ENCODE assay signal across 3 cellular contexts in the genomic region with DNA sequence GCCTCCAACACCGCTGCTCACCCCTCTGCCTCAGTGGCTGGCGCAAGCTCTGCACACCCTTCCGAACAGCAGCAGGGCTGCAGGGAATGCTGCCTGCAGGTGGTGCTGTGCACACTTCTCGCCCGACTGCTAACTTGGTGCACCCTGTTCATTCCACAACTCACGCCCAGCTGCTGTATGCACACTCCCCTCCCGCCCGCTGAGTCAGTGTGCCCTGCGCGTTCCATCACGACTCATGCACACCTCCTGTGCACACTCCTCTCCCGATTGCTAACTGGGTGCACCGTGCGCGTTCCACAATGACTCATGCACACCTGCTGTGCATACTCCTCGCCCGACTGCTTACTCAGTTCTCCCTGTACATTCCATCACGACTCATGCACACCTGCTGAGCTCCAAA.
TF ChIP-seq lines count a peak whose summit lies in the region.

No MANE protein-coding gene starts in this region.

TF ChIP-seq in SK-N-SH, 30 proteins besides CTCF, POLR2A, EP300 and RAD21:
- peak; percentile 8; the same call in 1 of the 2 replicates for TF ChIP-seq SMC3 (IDR thresholded peaks at IDR 0.05; ENCODE audit: low read depth, low read length)
- TF ChIP-seq MEF2A (IDR thresholded peaks at IDR 0.05; ENCODE audit: borderline replicate concordance, low read depth), result no peak

TF ChIP-seq in SK-N-SH treated with all-trans-retinoic acid at 6 μM for 48 hours, 23 proteins besides CTCF, POLR2A, EP300 and RAD21 (continued from another document):
- TF ChIP-seq PPARA (CRISPR knock-in tag; IDR thresholded peaks at IDR 0.05; ENCODE audit: borderline replicate concordance) (no peak), ZFP3 (CRISPR knock-in tag; IDR thresholded peaks at IDR 0.05) (no peak), CSDC2 (CRISPR knock-in tag; IDR thresholded peaks at IDR 0.05) (no peak), ZNF8 (CRISPR knock-in tag; IDR thresholded peaks at IDR 0.05) (no peak), ARNTL (CRISPR knock-in tag; IDR thresholded peaks at IDR 0.05; ENCODE audit: borderline replicate concordance, low read depth) (no peak), ISL1 (CRISPR knock-in tag; IDR thresholded peaks at IDR 0.05) (no peak)
- TF ChIP-seq, protein P1, sequence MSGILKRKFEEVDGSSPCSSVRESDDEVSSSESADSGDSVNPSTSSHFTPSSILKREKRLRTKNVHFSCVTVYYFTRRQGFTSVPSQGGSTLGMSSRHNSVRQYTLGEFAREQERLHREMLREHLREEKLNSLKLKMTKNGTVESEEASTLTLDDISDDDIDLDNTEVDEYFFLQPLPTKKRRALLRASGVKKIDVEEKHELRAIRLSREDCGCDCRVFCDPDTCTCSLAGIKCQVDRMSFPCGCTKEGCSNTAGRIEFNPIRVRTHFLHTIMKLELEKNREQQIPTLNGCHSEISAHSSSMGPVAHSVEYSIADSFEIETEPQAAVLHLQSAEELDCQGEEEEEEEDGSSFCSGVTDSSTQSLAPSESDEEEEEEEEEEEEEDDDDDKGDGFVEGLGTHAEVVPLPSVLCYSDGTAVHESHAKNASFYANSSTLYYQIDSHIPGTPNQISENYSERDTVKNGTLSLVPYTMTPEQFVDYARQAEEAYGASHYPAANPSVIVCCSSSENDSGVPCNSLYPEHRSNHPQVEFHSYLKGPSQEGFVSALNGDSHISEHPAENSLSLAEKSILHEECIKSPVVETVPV (CRISPR knock-in tag; IDR thresholded peaks at IDR 0.05), result no peak
- TF ChIP-seq, protein P2, sequence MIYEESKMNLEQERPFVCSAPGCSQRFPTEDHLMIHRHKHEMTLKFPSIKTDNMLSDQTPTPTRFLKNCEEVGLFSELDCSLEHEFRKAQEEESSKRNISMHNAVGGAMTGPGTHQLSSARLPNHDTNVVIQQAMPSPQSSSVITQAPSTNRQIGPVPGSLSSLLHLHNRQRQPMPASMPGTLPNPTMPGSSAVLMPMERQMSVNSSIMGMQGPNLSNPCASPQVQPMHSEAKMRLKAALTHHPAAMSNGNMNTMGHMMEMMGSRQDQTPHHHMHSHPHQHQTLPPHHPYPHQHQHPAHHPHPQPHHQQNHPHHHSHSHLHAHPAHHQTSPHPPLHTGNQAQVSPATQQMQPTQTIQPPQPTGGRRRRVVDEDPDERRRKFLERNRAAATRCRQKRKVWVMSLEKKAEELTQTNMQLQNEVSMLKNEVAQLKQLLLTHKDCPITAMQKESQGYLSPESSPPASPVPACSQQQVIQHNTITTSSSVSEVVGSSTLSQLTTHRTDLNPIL (CRISPR knock-in tag; IDR thresholded peaks at IDR 0.05; ENCODE audit: low read depth), result no peak
- TF ChIP-seq, protein P3, sequence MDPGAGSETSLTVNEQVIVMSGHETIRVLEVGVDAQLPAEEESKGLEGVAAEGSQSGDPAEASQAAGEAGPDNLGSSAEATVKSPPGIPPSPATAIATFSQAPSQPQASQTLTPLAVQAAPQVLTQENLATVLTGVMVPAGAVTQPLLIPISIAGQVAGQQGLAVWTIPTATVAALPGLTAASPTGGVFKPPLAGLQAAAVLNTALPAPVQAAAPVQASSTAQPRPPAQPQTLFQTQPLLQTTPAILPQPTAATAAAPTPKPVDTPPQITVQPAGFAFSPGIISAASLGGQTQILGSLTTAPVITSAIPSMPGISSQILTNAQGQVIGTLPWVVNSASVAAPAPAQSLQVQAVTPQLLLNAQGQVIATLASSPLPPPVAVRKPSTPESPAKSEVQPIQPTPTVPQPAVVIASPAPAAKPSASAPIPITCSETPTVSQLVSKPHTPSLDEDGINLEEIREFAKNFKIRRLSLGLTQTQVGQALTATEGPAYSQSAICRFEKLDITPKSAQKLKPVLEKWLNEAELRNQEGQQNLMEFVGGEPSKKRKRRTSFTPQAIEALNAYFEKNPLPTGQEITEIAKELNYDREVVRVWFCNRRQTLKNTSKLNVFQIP (CRISPR knock-in tag; IDR thresholded peaks at IDR 0.05; ENCODE audit: borderline replicate concordance, low read depth), result no peak
- TF ChIP-seq, protein P4, sequence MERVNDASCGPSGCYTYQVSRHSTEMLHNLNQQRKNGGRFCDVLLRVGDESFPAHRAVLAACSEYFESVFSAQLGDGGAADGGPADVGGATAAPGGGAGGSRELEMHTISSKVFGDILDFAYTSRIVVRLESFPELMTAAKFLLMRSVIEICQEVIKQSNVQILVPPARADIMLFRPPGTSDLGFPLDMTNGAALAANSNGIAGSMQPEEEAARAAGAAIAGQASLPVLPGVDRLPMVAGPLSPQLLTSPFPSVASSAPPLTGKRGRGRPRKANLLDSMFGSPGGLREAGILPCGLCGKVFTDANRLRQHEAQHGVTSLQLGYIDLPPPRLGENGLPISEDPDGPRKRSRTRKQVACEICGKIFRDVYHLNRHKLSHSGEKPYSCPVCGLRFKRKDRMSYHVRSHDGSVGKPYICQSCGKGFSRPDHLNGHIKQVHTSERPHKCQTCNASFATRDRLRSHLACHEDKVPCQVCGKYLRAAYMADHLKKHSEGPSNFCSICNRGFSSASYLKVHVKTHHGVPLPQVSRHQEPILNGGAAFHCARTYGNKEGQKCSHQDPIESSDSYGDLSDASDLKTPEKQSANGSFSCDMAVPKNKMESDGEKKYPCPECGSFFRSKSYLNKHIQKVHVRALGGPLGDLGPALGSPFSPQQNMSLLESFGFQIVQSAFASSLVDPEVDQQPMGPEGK (CRISPR knock-in tag; IDR thresholded peaks at IDR 0.05; ENCODE audit: borderline replicate concordance), result no peak
- TF ChIP-seq, protein P5, sequence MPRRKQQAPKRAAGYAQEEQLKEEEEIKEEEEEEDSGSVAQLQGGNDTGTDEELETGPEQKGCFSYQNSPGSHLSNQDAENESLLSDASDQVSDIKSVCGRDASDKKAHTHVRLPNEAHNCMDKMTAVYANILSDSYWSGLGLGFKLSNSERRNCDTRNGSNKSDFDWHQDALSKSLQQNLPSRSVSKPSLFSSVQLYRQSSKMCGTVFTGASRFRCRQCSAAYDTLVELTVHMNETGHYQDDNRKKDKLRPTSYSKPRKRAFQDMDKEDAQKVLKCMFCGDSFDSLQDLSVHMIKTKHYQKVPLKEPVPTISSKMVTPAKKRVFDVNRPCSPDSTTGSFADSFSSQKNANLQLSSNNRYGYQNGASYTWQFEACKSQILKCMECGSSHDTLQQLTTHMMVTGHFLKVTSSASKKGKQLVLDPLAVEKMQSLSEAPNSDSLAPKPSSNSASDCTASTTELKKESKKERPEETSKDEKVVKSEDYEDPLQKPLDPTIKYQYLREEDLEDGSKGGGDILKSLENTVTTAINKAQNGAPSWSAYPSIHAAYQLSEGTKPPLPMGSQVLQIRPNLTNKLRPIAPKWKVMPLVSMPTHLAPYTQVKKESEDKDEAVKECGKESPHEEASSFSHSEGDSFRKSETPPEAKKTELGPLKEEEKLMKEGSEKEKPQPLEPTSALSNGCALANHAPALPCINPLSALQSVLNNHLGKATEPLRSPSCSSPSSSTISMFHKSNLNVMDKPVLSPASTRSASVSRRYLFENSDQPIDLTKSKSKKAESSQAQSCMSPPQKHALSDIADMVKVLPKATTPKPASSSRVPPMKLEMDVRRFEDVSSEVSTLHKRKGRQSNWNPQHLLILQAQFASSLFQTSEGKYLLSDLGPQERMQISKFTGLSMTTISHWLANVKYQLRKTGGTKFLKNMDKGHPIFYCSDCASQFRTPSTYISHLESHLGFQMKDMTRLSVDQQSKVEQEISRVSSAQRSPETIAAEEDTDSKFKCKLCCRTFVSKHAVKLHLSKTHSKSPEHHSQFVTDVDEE (CRISPR knock-in tag; IDR thresholded peaks at IDR 0.05), result no peak

TF ChIP-seq in H1, 55 proteins besides CTCF, POLR2A, EP300 and RAD21:
- TF ChIP-seq JUND (IDR thresholded peaks at IDR 0.05; ENCODE audit: low read length) (peak; percentile 72), YY1 (IDR thresholded peaks at IDR 0.05; ENCODE audit: low read depth, low read length) (0 out of 2 replicates have a peak, but pooled peaks have one; percentile 5), CTBP2 (IDR thresholded peaks at IDR 0.05; ENCODE audit: borderline replicate concordance, insufficient read depth, insufficient read length, low read length) (no peak), TEAD4 (IDR thresholded peaks at IDR 0.05; ENCODE audit: low read depth, low read length) (peak; percentile 74), SRF (IDR thresholded peaks at IDR 0.05; ENCODE audit: low read depth, low read length) (no peak)
